8 cellular contexts compared by ENCODE assay signal in the genomic region with DNA sequence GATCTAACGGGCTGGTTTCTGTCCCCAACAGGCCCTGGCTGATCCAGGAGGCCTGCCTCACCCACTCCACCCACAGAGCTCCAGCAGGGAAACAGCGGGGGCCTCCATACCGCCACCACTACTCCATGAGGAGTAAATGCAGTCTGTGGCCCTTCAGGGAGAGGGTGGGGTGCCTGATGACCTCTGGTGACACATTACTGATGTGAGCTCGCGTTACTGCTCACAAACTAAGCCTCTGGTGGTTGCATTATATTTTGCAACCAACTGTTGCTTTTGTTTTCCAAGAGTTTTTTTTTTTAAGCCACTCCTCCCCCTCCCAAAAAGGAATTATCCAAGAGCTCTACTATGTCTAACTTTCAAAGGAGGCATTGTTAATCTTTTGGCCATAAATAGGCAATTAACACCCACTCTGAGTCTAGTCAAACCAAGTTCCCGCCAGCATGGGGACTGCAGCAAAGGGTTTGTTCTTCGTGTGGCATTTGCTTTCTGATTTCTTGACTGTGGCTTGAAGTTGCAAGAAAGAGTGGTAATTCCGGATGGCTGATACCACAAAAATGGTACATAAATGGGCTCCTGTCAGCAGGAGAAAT.
DNase-seq lines count a peak whose midpoint lies in the region; ATAC-seq and TF ChIP-seq lines count a peak whose summit lies in the region.

No MANE protein-coding gene starts in this region.

- H3F3A ChIP-seq in neural progenitor cell (ENCODE audit: low read depth): peaks cover 26% of the 10 kb centered on the region

- no peaks in the 10 kb centered on the region for H3K27me3 ChIP-seq in RWPE2 (ENCODE audit: insufficient read depth, poor library complexity, severe bottlenecking)
- no peaks in the 10 kb centered on the region for H3K27me3 ChIP-seq in neural progenitor cell

- no peaks in the 10 kb centered on the region for H3K9me3 Mint-ChIP-seq in neural progenitor cell

- H3K27ac Mint-ChIP-seq in neural progenitor cell: peak overlapping the region; percentile 1

- H3K4me3 ChIP-seq in RWPE2 (ENCODE audit: severe bottlenecking): no peak overlapping the region
- no peak overlapping the region for H3K4me3 ChIP-seq in neural progenitor cell

- H3K4me1 ChIP-seq in RWPE2 (ENCODE audit: insufficient read depth, poor library complexity, severe bottlenecking): no peaks in the 10 kb centered on the region
- peaks cover 59% of the 10 kb centered on the region for H3K4me1 ChIP-seq in neural progenitor cell

- no peaks in the 10 kb centered on the region for H3K36me3 ChIP-seq in RWPE2 (ENCODE audit: low read depth)
- no peaks in the 10 kb centered on the region for H3K36me3 ChIP-seq in neural progenitor cell

- H3K27me3 Mint-ChIP-seq in neural progenitor cell (ENCODE audit: insufficient read depth, low read depth): peaks cover 9% of the 10 kb centered on the region

- POLR2A ChIA-PET in HEK293T (lab: Yijun Ruan, JAX): no interaction called here

- H3K9me3 ChIP-seq in RWPE2 (ENCODE audit: severe bottlenecking): no peaks in the 10 kb centered on the region
- H3K9me3 ChIP-seq in neural progenitor cell (ENCODE audit: low read depth): no peaks in the 10 kb centered on the region

- peaks cover 59% of the 10 kb centered on the region for H3K4me1 Mint-ChIP-seq in neural progenitor cell

- H3K79me2 ChIP-seq in neural progenitor cell (ENCODE audit: low read depth): peaks cover 74% of the 10 kb centered on the region

- H3K9ac ChIP-seq in neural progenitor cell: no peak overlapping the region

- H3K36me3 Mint-ChIP-seq in neural progenitor cell: peaks cover 5% of the 10 kb centered on the region

- no peak overlapping the region for H2AFZ ChIP-seq in neural progenitor cell (replicated peaks)

- peak; percentile 51; the same call in 1 of the 3 replicates for ATAC-seq in RWPE2 (ENCODE audit: low read depth)
- ATAC-seq in HG03565 (IDR thresholded peaks at IDR 0.05; ENCODE audit: unreplicated experiment): no peak

- TF ChIP-seq CTCF in RWPE2 (IDR thresholded peaks at IDR 0.05; ENCODE audit: poor library complexity, severe bottlenecking) (peak; percentile 11), neural progenitor cell (IDR thresholded peaks at IDR 0.05) (peak; percentile 16)

- H3K4me3 Mint-ChIP-seq in neural progenitor cell: no peak overlapping the region

- CTCF ChIA-PET in HEK293T (lab: Yijun Ruan, JAX): interaction anchor here (0.6 to 1.1 kb wide), 4 partner anchors 18 to 73 kb away, joined by 3 to 4 read pairs (median 4); no protein-coding TSS in a partner anchor

- H3K27ac ChIP-seq in RWPE2 (ENCODE audit: poor library complexity, severe bottlenecking) (no peak overlapping the region), neural progenitor cell (peak overlapping the region; percentile 90)

- peak overlapping the region; percentile 45 for H3K4me2 ChIP-seq in neural progenitor cell

- peaks cover 67% of the 10 kb centered on the region for H4K20me1 ChIP-seq in neural progenitor cell (ENCODE audit: low read depth)

- DNase-seq in HEK293T (ENCODE audit: extremely low spot score): peak; percentile 56
- DNase-seq in RWPE2 (ENCODE audit: low spot score): no peak
- peak; percentile 42 for DNase-seq in fibroblast of gingiva (ENCODE audit: low read depth)
- DNase-seq in neural progenitor cell (ENCODE audit: low spot score): peak; percentile 54
- DNase-seq in SKM-1 (lab: John Stamatoyannopoulos, UW; ENCODE audit: unreplicated experiment): no peak
- no peak for DNase-seq in DMS79 (lab: John Stamatoyannopoulos, UW)
- no peak for DNase-seq in DMS153 treated with DMSO at 0.1 percent for 48 hours (lab: John Stamatoyannopoulos, UW; ENCODE audit: unreplicated experiment)

TF ChIP-seq in HEK293T, 16 proteins besides CTCF, POLR2A, EP300 and RAD21:
- TF ChIP-seq L3MBTL2 (conservative IDR thresholded peaks at IDR 0.05): no peak
- TF ChIP-seq ZNF384 (IDR thresholded peaks at IDR 0.05): no peak
- no peak for TF ChIP-seq SUZ12 (IDR thresholded peaks at IDR 0.05)
- no peak for TF ChIP-seq CTBP1 (IDR thresholded peaks at IDR 0.05; ENCODE audit: borderline replicate concordance)
- no peak for TF ChIP-seq ARNT (IDR thresholded peaks at IDR 0.05)
- TF ChIP-seq HDGF (IDR thresholded peaks at IDR 0.05; ENCODE audit: borderline replicate concordance): no peak
- TF ChIP-seq ELF4 (IDR thresholded peaks at IDR 0.05): no peak
- no peak for TF ChIP-seq SP1 (IDR thresholded peaks at IDR 0.05)
- no peak for TF ChIP-seq LEF1 (IDR thresholded peaks at IDR 0.05; ENCODE audit: borderline replicate concordance)
- no peak for TF ChIP-seq FOXK2 (IDR thresholded peaks at IDR 0.05)
- no peak for TF ChIP-seq BHLHE40 (IDR thresholded peaks at IDR 0.05; ENCODE audit: borderline replicate concordance)
- no peak for TF ChIP-seq TARDBP (IDR thresholded peaks at IDR 0.05)
- TF ChIP-seq NFRKB (IDR thresholded peaks at IDR 0.05): no peak
- TF ChIP-seq FOXM1 (IDR thresholded peaks at IDR 0.05; ENCODE audit: borderline replicate concordance): no peak
- no peak for TF ChIP-seq FOXA1 (IDR thresholded peaks at IDR 0.05)
- TF ChIP-seq, protein P1, sequence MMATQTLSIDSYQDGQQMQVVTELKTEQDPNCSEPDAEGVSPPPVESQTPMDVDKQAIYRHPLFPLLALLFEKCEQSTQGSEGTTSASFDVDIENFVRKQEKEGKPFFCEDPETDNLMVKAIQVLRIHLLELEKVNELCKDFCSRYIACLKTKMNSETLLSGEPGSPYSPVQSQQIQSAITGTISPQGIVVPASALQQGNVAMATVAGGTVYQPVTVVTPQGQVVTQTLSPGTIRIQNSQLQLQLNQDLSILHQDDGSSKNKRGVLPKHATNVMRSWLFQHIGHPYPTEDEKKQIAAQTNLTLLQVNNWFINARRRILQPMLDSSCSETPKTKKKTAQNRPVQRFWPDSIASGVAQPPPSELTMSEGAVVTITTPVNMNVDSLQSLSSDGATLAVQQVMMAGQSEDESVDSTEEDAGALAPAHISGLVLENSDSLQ (IDR thresholded peaks at IDR 0.05): no peak

Comparison
In these comparisons a context has a peak if more than half of its experiments do, and no peak if none do; other contexts are left out.
1. DNase-seq: peak in HEK293T (single experiment), fibroblast of gingiva (single experiment) and neural progenitor cell (single experiment); none in RWPE2 (single experiment), SKM-1 (single experiment), DMS79 (single experiment) and DMS153 treated with DMSO at 0.1 percent for 48 hours (single experiment).